In genomic region chr7:127650842-127651555, GRCh38 we compare ENCODE assay signal across 1 cellular context.
A peak's percentile ranks its signal among the peaks of the same experiment; 100 is the strongest.
TF ChIP-seq lines count a peak whose summit lies in the region.

No MANE protein-coding gene starts in this region.

TF ChIP-seq in GM12878, 131 proteins besides CTCF, POLR2A, EP300 and RAD21 (continued from another document):
- TF ChIP-seq, protein P1, sequence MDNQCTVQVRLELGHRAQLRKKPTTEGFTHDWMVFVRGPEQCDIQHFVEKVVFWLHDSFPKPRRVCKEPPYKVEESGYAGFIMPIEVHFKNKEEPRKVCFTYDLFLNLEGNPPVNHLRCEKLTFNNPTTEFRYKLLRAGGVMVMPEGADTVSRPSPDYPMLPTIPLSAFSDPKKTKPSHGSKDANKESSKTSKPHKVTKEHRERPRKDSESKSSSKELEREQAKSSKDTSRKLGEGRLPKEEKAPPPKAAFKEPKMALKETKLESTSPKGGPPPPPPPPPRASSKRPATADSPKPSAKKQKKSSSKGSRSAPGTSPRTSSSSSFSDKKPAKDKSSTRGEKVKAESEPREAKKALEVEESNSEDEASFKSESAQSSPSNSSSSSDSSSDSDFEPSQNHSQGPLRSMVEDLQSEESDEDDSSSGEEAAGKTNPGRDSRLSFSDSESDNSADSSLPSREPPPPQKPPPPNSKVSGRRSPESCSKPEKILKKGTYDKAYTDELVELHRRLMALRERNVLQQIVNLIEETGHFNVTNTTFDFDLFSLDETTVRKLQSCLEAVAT (IDR thresholded peaks at IDR 0.05) = peak; percentile 77
- TF ChIP-seq DPF2 (IDR thresholded peaks at IDR 0.05) = 0 out of 2 replicates have a peak, but pooled peaks have one; percentile 16
- 0 out of 2 replicates have a peak, but pooled peaks have one; percentile 6 for TF ChIP-seq EED (IDR thresholded peaks at IDR 0.05; ENCODE audit: low read depth)
- TF ChIP-seq MXI1 (IDR thresholded peaks at IDR 0.05; ENCODE audit: low read depth, low read length) = peak; percentile 62; the same call in 1 of the 2 replicates
- peak; percentile 19; the same call in 1 of the 2 replicates for TF ChIP-seq ZBTB40 (IDR thresholded peaks at IDR 0.05; ENCODE audit: borderline replicate concordance)
- TF ChIP-seq RUNX3 (IDR thresholded peaks at IDR 0.05; ENCODE audit: low read length) = 0 out of 2 replicates have a peak, but pooled peaks have one; percentile 35
- TF ChIP-seq NFYA (IDR thresholded peaks at IDR 0.05; ENCODE audit: borderline replicate concordance, low read depth, low read length) = no peak
- TF ChIP-seq GABPA (IDR thresholded peaks at IDR 0.05; ENCODE audit: low read depth) = no peak
- TF ChIP-seq PAX5 (IDR thresholded peaks at IDR 0.05; ENCODE audit: borderline replicate concordance, low read depth, low read length) = peak; percentile 52; the same call in 1 of the 2 replicates
- TF ChIP-seq SIN3A (IDR thresholded peaks at IDR 0.05; ENCODE audit: low read depth, low read length) = no peak
- TF ChIP-seq BACH1 (IDR thresholded peaks at IDR 0.05; ENCODE audit: borderline replicate concordance) = peak; percentile 27; the same call in 1 of the 2 replicates
